Comparison of ENCODE assay signal across 9 cellular contexts in the genomic region with DNA sequence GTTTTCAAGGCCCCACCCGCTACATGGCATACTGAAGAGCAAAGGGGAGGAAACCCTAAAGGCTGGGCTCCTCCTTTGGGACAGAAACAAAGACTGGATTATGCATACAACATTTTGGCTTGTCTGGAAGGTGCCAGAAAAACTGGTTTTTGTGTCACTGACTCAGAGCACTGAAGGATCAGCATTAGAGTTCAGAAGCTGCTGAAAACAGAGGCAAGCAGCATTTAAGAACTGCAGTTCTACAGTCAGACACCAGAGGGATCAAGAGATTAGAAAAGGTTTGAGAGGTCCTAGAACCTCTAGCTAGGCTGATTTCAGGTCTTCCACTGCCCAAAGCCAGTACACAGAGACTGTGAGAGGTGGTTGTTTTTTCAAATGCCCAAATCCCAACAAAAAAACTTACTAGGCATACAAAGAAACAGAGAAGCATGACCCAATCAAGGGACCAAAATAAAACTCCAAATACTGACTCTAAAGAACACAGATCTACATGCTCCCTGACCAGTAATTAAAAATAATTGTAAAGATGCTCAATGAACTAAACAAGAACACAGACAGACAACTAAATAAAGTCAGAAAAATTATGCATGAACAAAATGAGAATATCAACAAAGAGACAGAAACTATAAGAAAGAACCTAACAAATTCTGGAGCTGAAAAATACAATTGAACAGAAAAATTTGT.
DNase-seq lines count a peak whose midpoint lies in the region; ATAC-seq, FAIRE-seq and TF ChIP-seq lines count a peak whose summit lies in the region.
"Had no signal": no experiment of that assay in that cellular context is flagged by ENCODE, and none has a peak within 500 bp of the region (broad histone marks: within the 10 kb centered on the region; RNA-seq: fewer than 3 reads in every experiment).

No MANE protein-coding gene starts in this region.

- RAD21 ChIA-PET in GM12878 (lab: Charles Lee; ENCODE audit: unreplicated experiment), result interaction anchor here (1.0 to 4.0 kb wide), 4 partner anchors 17 to 940 kb away, joined by 3 to 29 read pairs (median 5); no protein-coding TSS in a partner anchor

- 100% methylated on average over 1 of the region's 1 CpG for WGBS in GM12878 (ENCODE audit: insufficient coverage, insufficient replicate concordance, low lambda C conversion rate, missing lambda C conversion rate)

- POLR2A ChIA-PET in GM12878 (lab: Charles Lee), result no interaction called here

- intact Hi-C loops in GM12878 (cut with micrococcal nuclease; ENCODE audit: unreplicated experiment), result loop anchor here (1.0 kb wide), 1 partner anchor 91 kb away; no protein-coding TSS in a partner anchor

- no peak for TF ChIP-seq EP300 in GM12878 (IDR thresholded peaks at IDR 0.05; ENCODE audit: borderline replicate concordance in 1 of 2, control insufficient read depth in 1 of 2, low read depth in 2 of 2, low read length in 2 of 2)

- TF ChIP-seq CTCF in BE2C (IDR thresholded peaks at IDR 0.05; ENCODE audit: low read depth, low read length) (peak; percentile 79), GM12878 (IDR thresholded peaks at IDR 0.05 in 2 of 3, conservative IDR thresholded peaks at IDR 0.05 in 1 of 3; ENCODE audit: control insufficient read depth in 2 of 3, extremely low read depth in 1 of 3, insufficient read depth in 1 of 3, low read depth in 3 of 3, low read length in 3 of 3) (peak; percentile 51 to 72 (median 68))

- in situ Hi-C loops in GM12878 (cut with MboI), result loop anchor here (5.0 kb wide), 1 partner anchor 90 kb away; no protein-coding TSS in a partner anchor

- no peak overlapping the region for H3K4me3 ChIP-seq in BE2C (ENCODE audit: low read depth, low read length)
- H3K4me3 ChIP-seq in GM12878, result no peak overlapping the region

- peak; percentile 28 for DNase-seq in BE2C
- DNase-seq in NCI-H345 treated with DMSO at 0.1 percent for 48 hours (lab: John Stamatoyannopoulos, UW; ENCODE audit: unreplicated experiment), result peak; percentile 22
- no peak for DNase-seq in GM12878 (ENCODE audit: low read depth, low spot score)
- peak; percentile 76 for DNase-seq in kidney tubule cell (ENCODE audit: low spot score)
- DNase-seq in hippocampal formation (lab: John Stamatoyannopoulos, UW), result no peak
- DNase-seq: naive B cell had no signal

- no peak for TF ChIP-seq POLR2A in GM12878 (IDR thresholded peaks at IDR 0.05; ENCODE audit: low read depth, low read length)

- H3K4me1 ChIP-seq in BE2C (no peaks in the 10 kb centered on the region), GM12878 (ENCODE audit: control insufficient read depth, insufficient read depth, low read length) (no peaks in the 10 kb centered on the region)

- no peak overlapping the region for H2AFZ ChIP-seq in GM12878 (ENCODE audit: control insufficient read depth, low read depth, low read length)

- no peak overlapping the region for H3K27ac ChIP-seq in GM12878 (ENCODE audit: control insufficient read depth, insufficient read depth)

- H3K9me3 ChIP-seq in BE2C, result no peaks in the 10 kb centered on the region
- H3K9me3 ChIP-seq in GM12878 (replicated peaks; ENCODE audit: control insufficient read depth, insufficient read depth, low read length), result no peaks in the 10 kb centered on the region

- H4K20me1 ChIP-seq in GM12878 (ENCODE audit: control insufficient read depth, insufficient read depth), result no peaks in the 10 kb centered on the region

- peak; percentile 73 for TF ChIP-seq RAD21 in GM12878 (IDR thresholded peaks at IDR 0.05; ENCODE audit: insufficient read depth, low read depth, low read length)

- CTCF ChIA-PET in GM12878 (lab: Yijun Ruan, JAX), result interaction anchor here (0.7 to 2.9 kb wide), 13 partner anchors 9 to 266 kb away, joined by 3 to 64 read pairs (median 4); no protein-coding TSS in a partner anchor

- no peak overlapping the region for H3K9ac ChIP-seq in GM12878 (ENCODE audit: control insufficient read depth, insufficient read depth, low read length)

- H3K79me2 ChIP-seq in GM12878 (ENCODE audit: control insufficient read depth, insufficient read depth, low read length), result no peaks in the 10 kb centered on the region

- ATAC-seq in GM19455 (IDR thresholded peaks at IDR 0.05; ENCODE audit: unreplicated experiment) (peak; percentile 57), GM12878 (peak; percentile 82), HG03045 (IDR thresholded peaks at IDR 0.05; ENCODE audit: unreplicated experiment) (no peak), HG03378 (IDR thresholded peaks at IDR 0.05; ENCODE audit: unreplicated experiment) (no peak)

- H3K36me3 ChIP-seq in BE2C (no peaks in the 10 kb centered on the region), GM12878 (ENCODE audit: control insufficient read depth in 2 of 2, insufficient read depth in 2 of 2, low read length in 1 of 2) (no peaks in the 10 kb centered on the region)

- SMC1A ChIA-PET in GM12878 (lab: Charles Lee; ENCODE audit: uncharacterized antibody, unreplicated experiment), result interaction anchor here (0.6 to 2.5 kb wide), 8 partner anchors 9 to 1080 kb away, joined by 3 to 22 read pairs (median 6); no protein-coding TSS in a partner anchor

- H3K4me2 ChIP-seq in GM12878 (ENCODE audit: control insufficient read depth, insufficient read depth), result no peak overlapping the region

- peak; percentile 92 for FAIRE-seq in GM12878 (lab: Jason Lieb, UNC)

- no TSS peak for BruUV-seq in GM12878 (replicated peaks; lab: Mats Ljungman, UMichigan)

- H3K27me3 ChIP-seq in BE2C, result peaks cover 57% of the 10 kb centered on the region
- no peaks in the 10 kb centered on the region; a peak in 3 of 4 replicates for H3K27me3 ChIP-seq in GM12878 (replicated peaks in 1 of 2; ENCODE audit: control insufficient read depth in 2 of 2, insufficient read depth in 2 of 2, low read length in 1 of 2)

TF ChIP-seq in GM12878, 131 proteins besides CTCF, POLR2A, EP300 and RAD21:
- TF ChIP-seq SMC3 (IDR thresholded peaks at IDR 0.05; ENCODE audit: borderline replicate concordance, low read length), result peak; percentile 63; the same call in 1 of the 2 replicates
- TF ChIP-seq HDAC2 (IDR thresholded peaks at IDR 0.05), result no peak

Comparison
In these comparisons a context has a peak if more than half of its experiments do, and no peak if none do; other contexts are left out.
1. DNase-seq: peak in BE2C (single experiment), NCI-H345 treated with DMSO at 0.1 percent for 48 hours (single experiment) and kidney tubule cell (single experiment); none in GM12878 (single experiment) and hippocampal formation (0 of 2).
2. ATAC-seq: peak in GM19455 (single experiment) and GM12878 (single experiment); none in HG03045 (single experiment) and HG03378 (single experiment).